1 cellular context compared by ENCODE assay signal in the genomic region with DNA sequence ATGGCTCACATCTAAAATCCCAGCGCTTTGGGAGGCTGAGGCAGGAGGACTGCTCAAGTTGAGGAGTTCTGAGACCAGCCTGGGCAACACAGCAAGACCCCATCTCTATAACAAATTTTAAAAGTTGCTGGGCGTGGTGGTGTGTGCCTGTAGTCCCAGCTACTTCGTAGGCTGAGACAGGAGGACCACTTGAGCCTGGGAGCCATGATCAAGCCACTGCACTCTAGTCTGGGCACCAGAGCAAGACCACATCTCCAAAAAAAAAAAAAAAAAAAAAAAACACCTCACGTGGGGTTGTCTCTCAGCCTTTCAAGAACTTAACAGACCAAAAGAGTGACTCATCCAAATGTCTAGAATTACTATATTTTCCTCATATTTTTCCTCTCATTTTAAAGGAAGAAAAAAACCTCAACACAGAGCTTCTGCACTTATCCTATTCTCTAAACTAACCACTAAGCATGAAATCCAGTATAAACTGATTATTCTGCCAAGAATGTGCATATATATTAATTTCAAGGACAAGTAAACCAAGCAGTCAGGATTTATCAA.
TF ChIP-seq lines count a peak whose summit lies in the region.

No MANE protein-coding gene starts in this region.

TF ChIP-seq in IMR-90, 13 proteins besides CTCF, POLR2A, EP300 and RAD21:
- TF ChIP-seq BHLHE40 (IDR thresholded peaks at IDR 0.05; ENCODE audit: low read depth, low read length), result 0 out of 2 replicates have a peak, but pooled peaks have one; percentile 10
- TF ChIP-seq NFE2L2 (IDR thresholded peaks at IDR 0.05; ENCODE audit: low read depth, low read length), result no peak
- TF ChIP-seq SMC3 (IDR thresholded peaks at IDR 0.05; ENCODE audit: low read depth, low read length), result no peak
- TF ChIP-seq MXI1 (IDR thresholded peaks at IDR 0.05; ENCODE audit: borderline replicate concordance, low read depth, low read length), result no peak
- TF ChIP-seq MAFK (IDR thresholded peaks at IDR 0.05; ENCODE audit: low read depth, low read length), result no peak
- TF ChIP-seq RFX5 (IDR thresholded peaks at IDR 0.05; ENCODE audit: low read depth, low read length), result no peak
- peak; percentile 45; the same call in 1 of the 2 replicates for TF ChIP-seq FOS (IDR thresholded peaks at IDR 0.05; ENCODE audit: low read depth, low read length)
- TF ChIP-seq, protein P1, sequence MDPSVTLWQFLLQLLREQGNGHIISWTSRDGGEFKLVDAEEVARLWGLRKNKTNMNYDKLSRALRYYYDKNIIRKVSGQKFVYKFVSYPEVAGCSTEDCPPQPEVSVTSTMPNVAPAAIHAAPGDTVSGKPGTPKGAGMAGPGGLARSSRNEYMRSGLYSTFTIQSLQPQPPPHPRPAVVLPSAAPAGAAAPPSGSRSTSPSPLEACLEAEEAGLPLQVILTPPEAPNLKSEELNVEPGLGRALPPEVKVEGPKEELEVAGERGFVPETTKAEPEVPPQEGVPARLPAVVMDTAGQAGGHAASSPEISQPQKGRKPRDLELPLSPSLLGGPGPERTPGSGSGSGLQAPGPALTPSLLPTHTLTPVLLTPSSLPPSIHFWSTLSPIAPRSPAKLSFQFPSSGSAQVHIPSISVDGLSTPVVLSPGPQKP (IDR thresholded peaks at IDR 0.05; ENCODE audit: borderline replicate concordance, low read depth, low read length), result no peak
- no peak for TF ChIP-seq CHD1 (IDR thresholded peaks at IDR 0.05; ENCODE audit: low read depth, low read length)
- TF ChIP-seq CEBPB (IDR thresholded peaks at IDR 0.05; ENCODE audit: low read depth, low read length), result no peak
- TF ChIP-seq, protein P2, sequence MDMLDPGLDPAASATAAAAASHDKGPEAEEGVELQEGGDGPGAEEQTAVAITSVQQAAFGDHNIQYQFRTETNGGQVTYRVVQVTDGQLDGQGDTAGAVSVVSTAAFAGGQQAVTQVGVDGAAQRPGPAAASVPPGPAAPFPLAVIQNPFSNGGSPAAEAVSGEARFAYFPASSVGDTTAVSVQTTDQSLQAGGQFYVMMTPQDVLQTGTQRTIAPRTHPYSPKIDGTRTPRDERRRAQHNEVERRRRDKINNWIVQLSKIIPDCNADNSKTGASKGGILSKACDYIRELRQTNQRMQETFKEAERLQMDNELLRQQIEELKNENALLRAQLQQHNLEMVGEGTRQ (IDR thresholded peaks at IDR 0.05; ENCODE audit: low read depth, low read length), result peak; percentile 64; the same call in 1 of the 2 replicates
- no peak for TF ChIP-seq RCOR1 (IDR thresholded peaks at IDR 0.05; ENCODE audit: insufficient replicate concordance, low read length)
- TF ChIP-seq MAZ (IDR thresholded peaks at IDR 0.05; ENCODE audit: borderline replicate concordance, low read depth, low read length), result no peak
